1 cellular context compared by ENCODE assay signal in genomic region chr15:34951993-34952392, GRCh38.
TF ChIP-seq lines count a peak whose summit lies in the region.

No MANE protein-coding gene starts in this region.

TF ChIP-seq in SK-N-SH treated with all-trans-retinoic acid at 6 μM for 48 hours, 23 proteins besides CTCF, POLR2A, EP300 and RAD21 (continued from another document):
- no peak for TF ChIP-seq ESRRG (CRISPR knock-in tag; IDR thresholded peaks at IDR 0.05)
TF ChIP-seq in SK-N-SH treated with all-trans-retinoic acid at 6 μM for 48 hours: peak in this region for 4.
